Comparison of ENCODE assay signal across 10 cellular contexts in the genomic region with DNA sequence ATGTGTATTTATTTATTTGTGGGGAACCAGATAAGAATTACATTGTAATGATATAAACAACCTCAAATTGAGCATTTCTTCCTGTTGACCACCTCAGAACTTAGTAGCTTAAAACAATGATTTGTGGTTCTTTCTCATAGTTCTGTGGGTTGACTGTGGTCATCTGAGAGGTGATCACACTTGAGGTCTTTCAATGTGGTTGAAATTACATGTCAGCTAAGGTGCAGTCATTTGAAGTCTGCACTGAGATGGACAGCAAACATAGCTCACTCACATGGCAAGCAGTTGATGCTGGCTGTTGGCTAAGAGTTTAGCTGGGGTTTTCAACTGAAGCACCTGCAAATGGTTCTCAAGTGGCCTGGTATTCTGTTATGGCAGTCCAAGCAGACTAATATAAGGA.
"Had no signal": no experiment of that assay in that cellular context is flagged by ENCODE, and none has a peak within 500 bp of the region (broad histone marks: within the 10 kb centered on the region; RNA-seq: fewer than 3 reads in every experiment).

No MANE protein-coding gene starts in this region.

- H3K27ac ChIP-seq: GM23248, HL-60, KMS-11 had no signal

- H3K36me3 ChIP-seq: HAP-1 had no signal

- ATAC-seq: HCT116, HepG2 had no signal

- DNase-seq: GM23248, GOT3, H7, HFFc6, KBM-7 had no signal

- H3K4me1 ChIP-seq: HAP-1 had no signal

- H3K4me3 ChIP-seq: GM23248, HAP-1 had no signal

- H3K9me3 ChIP-seq: HAP-1 had no signal

- H3K4me2 ChIP-seq: KMS-11 had no signal

- H2AFZ ChIP-seq: GM23248 had no signal

- FAIRE-seq: HepG2 had no signal

- H3K9ac ChIP-seq: GM23248, KMS-11 had no signal
